ENCODE assay signal across 6 cellular contexts in the genomic region with DNA sequence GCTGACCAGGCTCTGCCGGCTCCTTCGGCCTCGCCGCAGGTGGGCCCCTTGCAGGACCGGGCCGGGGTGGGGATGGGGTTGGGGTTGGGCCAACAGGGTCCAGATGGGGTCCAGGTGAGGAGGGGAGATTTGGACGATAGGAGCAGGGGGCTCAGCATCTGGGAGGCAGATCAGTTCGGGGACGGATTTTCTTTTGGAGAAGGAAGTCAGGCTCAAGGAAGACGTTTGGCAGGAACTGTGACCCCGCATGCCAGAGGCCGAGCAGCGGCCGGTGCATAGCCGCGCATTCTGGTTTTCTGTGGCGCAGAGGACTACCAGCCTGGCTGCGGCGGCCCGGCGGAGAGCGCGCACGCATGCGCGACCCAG. TPM values are rescaled to one million over a fixed set of nuclear protein-coding genes. Genes with fewer than 3 reads are reported as not detected.
DNase-seq lines count a peak whose midpoint lies in the region; ATAC-seq and TF ChIP-seq lines count a peak whose summit lies in the region.

No MANE protein-coding gene starts in this region.

- no peak for DNase-seq in AG09309 (ENCODE audit: low read depth)
- DNase-seq in NT2/D1 (ENCODE audit: low read depth, low spot score): no peak
- DNase-seq in right atrium auricular region (ENCODE audit: low spot score): no peak
- DNase-seq in upper lobe of right lung: peak; percentile 72
- no peak for DNase-seq in RPMI8226
- DNase-seq in activated CD4-positive, alpha-beta T cell treated with anti-CD3 and anti-CD28 coated beads, Interleukin-2, amount 50 U/mL, for 1 hour: no peak

- TF ChIP-seq CTCF in AG09309 (IDR thresholded peaks at IDR 0.05; ENCODE audit: control insufficient read depth, insufficient read depth, low read depth, low read length, missing control alignments) (no peak), right atrium auricular region (IDR thresholded peaks at IDR 0.05) (no peak), upper lobe of right lung (IDR thresholded peaks at IDR 0.05) (no peak)

- H3K4me1 ChIP-seq in NT2/D1 (ENCODE audit: insufficient read depth, insufficient read length) (peaks cover 34% of the 10 kb centered on the region), right atrium auricular region (peaks cover 0 to 55% of the 10 kb centered on the region in 2 donors), upper lobe of right lung (peaks cover 36% of the 10 kb centered on the region)

- no peaks in the 10 kb centered on the region for H3K9me3 ChIP-seq in NT2/D1 (ENCODE audit: insufficient read depth, low read length)
- no peaks in the 10 kb centered on the region for H3K9me3 ChIP-seq in right atrium auricular region
- no peaks in the 10 kb centered on the region for H3K9me3 ChIP-seq in upper lobe of right lung

- peak overlapping the region; percentile 96 to 100 for H3K27ac ChIP-seq in right atrium auricular region
- H3K27ac ChIP-seq in upper lobe of right lung: peak overlapping the region; percentile 99

- H3K36me3 ChIP-seq in NT2/D1 (ENCODE audit: insufficient read depth, insufficient read length, low read length) (peaks cover 39% of the 10 kb centered on the region), right atrium auricular region (peaks cover 36% of the 10 kb centered on the region), upper lobe of right lung (peaks cover 30% of the 10 kb centered on the region)

- peak overlapping the region; percentile 99 for H3K9ac ChIP-seq in NT2/D1 (ENCODE audit: insufficient read length, low read depth)

- H3K27me3 ChIP-seq in NT2/D1 (ENCODE audit: insufficient read depth, insufficient read length) (no peaks in the 10 kb centered on the region), right atrium auricular region (no peaks in the 10 kb centered on the region), upper lobe of right lung (no peaks in the 10 kb centered on the region)

- H3K4me3 ChIP-seq in AG09309 (ENCODE audit: control insufficient read depth, low read depth, low read length) (peak overlapping the region; percentile 54), NT2/D1 (ENCODE audit: insufficient read length, low read depth) (peak overlapping the region; percentile 92), right atrium auricular region (peak overlapping the region; percentile 81 to 91), upper lobe of right lung (peak overlapping the region; percentile 87)

- intact Hi-C loops in upper lobe of right lung (cut with DNase I): no loop called here

- ATAC-seq in upper lobe of right lung: no peak

RNA-seq across cellular contexts. Expression of a gene that starts 0.8 kb away (rescaled TPM):
- total RNA-seq in right atrium auricular region (1,000 to 10,000 TPM; 2,869 to 3,626 TPM), upper lobe of right lung (689 TPM)

RNA-seq across cellular contexts. Expression of a gene that starts 11.1 kb away (rescaled TPM):
- total RNA-seq in right atrium auricular region: 10 to 100 TPM; 23.2 to 32.7 TPM
- total RNA-seq in upper lobe of right lung: 74.2 TPM

RNA-seq across cellular contexts. Expression of a gene that starts 27.0 kb away (rescaled TPM):
- total RNA-seq in right atrium auricular region (under 1 TPM in 1 of 2 donors, not detected in 1; 0.43 TPM), upper lobe of right lung (1.4 TPM)

RNA-seq across cellular contexts. Expression of a gene that starts 31.3 kb away (rescaled TPM):
- total RNA-seq in right atrium auricular region (100 to 1,000 TPM; 129 to 140 TPM), upper lobe of right lung (93.6 TPM)

RNA-seq across cellular contexts. Expression of a gene that starts 33.7 kb away (rescaled TPM):
- total RNA-seq in right atrium auricular region (not detected), upper lobe of right lung (not detected)
